In the genomic region with DNA sequence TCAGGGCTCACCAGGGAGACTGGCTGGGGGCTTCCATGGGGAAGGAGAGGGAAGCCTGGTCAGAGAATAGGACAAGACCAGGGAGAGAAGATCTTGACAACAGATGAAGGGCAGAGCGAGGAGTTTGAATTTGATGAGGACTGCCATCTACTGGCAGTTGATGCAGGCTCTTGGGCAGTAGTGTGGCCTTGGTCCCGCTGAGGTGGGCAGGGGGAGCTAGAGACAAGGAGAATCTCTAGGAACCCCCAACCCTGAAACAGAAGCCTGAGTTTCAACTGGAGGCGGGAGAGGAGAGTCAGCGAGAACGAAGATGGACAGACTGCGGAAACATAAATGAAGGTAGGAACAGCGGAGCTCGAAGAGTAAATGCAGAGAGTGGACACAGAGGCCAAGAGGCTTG, we compare ENCODE assay signal across 8 cellular contexts.
DNase-seq lines count a peak whose midpoint lies in the region; ATAC-seq and TF ChIP-seq lines count a peak whose summit lies in the region.

No MANE protein-coding gene starts in this region.

- peaks cover 0 to 12% (median 3%) of the 10 kb centered on the region in 5 donors for H3K27me3 Mint-ChIP-seq in naive thymus-derived CD8-positive, alpha-beta T cell

- H3K4me1 ChIP-seq in A673 (ENCODE audit: insufficient read depth, low read length, poor library complexity, severe bottlenecking) (peaks cover 3% of the 10 kb centered on the region), Panc1 (ENCODE audit: control insufficient read depth, insufficient read depth, low read length) (no peaks in the 10 kb centered on the region), fibroblast of lung (ENCODE audit: control insufficient read depth, extremely low read depth, insufficient read depth, low read length) (no peaks in the 10 kb centered on the region), neuronal stem cell (ENCODE audit: control insufficient read depth in 2 of 2, insufficient read depth in 1 of 2, low read depth in 1 of 2, low read length in 2 of 2) (peaks cover 0 to 2% of the 10 kb centered on the region in 2 donors)

- H3K23ac ChIP-seq in neuronal stem cell (ENCODE audit: low read depth, low read length, poor library complexity): no peak overlapping the region

- TF ChIP-seq CTCF in A673 (conservative IDR thresholded peaks at IDR 0.05; ENCODE audit: low read depth, low read length) (peak; percentile 94), GM06990 (IDR thresholded peaks at IDR 0.05; ENCODE audit: insufficient read depth, low read length, poor library complexity, severe bottlenecking) (peak; percentile 28), Panc1 (IDR thresholded peaks at IDR 0.05) (peak; percentile 86), fibroblast of lung (conservative IDR thresholded peaks at IDR 0.05 in 1 of 2, IDR thresholded peaks at IDR 0.05 in 1 of 2; ENCODE audit: low read depth in 1 of 2, low read length in 2 of 2) (peak; percentile 82 to 99)

- H3K27ac ChIP-seq in A673 (ENCODE audit: low read depth, low read length, poor library complexity, severe bottlenecking) (no peak overlapping the region), Panc1 (ENCODE audit: low read length) (no peak overlapping the region), fibroblast of lung (ENCODE audit: insufficient read depth, low read length) (no peak overlapping the region), neuronal stem cell (replicated peaks; ENCODE audit: low read length) (no peak overlapping the region)

- no peak overlapping the region for H3K27ac Mint-ChIP-seq in naive thymus-derived CD8-positive, alpha-beta T cell

- H3K4me1 Mint-ChIP-seq in naive thymus-derived CD8-positive, alpha-beta T cell: peaks cover 0 to 2% (median 0%) of the 10 kb centered on the region in 4 donors

- ATAC-seq in Panc1 (peak; percentile 86), GM18867 (IDR thresholded peaks at IDR 0.05; ENCODE audit: unreplicated experiment) (no peak), GM21786 (IDR thresholded peaks at IDR 0.05; ENCODE audit: unreplicated experiment) (no peak)
- no peak for ATAC-seq in naive thymus-derived CD8-positive, alpha-beta T cell

- in situ Hi-C loops in Panc1 (cut with HindIII; ENCODE audit: low pct_unique_long_range_greater_than_20kb, low sequenced_read_pairs): no loop called here

- no peak overlapping the region for H3K18ac ChIP-seq in neuronal stem cell (ENCODE audit: low read length)

- no peaks in the 10 kb centered on the region for H3K36me3 ChIP-seq in A673 (ENCODE audit: insufficient read depth, low read length, poor library complexity, severe bottlenecking)
- H3K36me3 ChIP-seq in GM06990 (ENCODE audit: control insufficient read depth, insufficient read depth, low read length): no peaks in the 10 kb centered on the region
- no peaks in the 10 kb centered on the region for H3K36me3 ChIP-seq in Panc1 (ENCODE audit: control insufficient read depth, insufficient read depth, low read length)
- no peaks in the 10 kb centered on the region for H3K36me3 ChIP-seq in fibroblast of lung (ENCODE audit: control insufficient read depth, insufficient read depth, low read length)
- no peaks in the 10 kb centered on the region for H3K36me3 ChIP-seq in neuronal stem cell (replicated peaks in 1 of 2; ENCODE audit: control insufficient read depth in 2 of 2, insufficient read depth in 2 of 2, low read length in 2 of 2)

- WGBS in neuronal stem cell (ENCODE audit: extremely low coverage in 2 of 2, insufficient read length in 2 of 2, insufficient replicate concordance in 1 of 2), 2 donors: no CpG with 5 or more reads among the region's 8 CpGs

- no peak overlapping the region for H2BK12ac ChIP-seq in neuronal stem cell (ENCODE audit: low read length)

- H3K9ac ChIP-seq in fibroblast of lung (ENCODE audit: insufficient read depth, low read length): no peak overlapping the region
- H3K9ac ChIP-seq in neuronal stem cell (ENCODE audit: low read depth, low read length, poor library complexity): no peak overlapping the region

- POLR2A ChIA-PET in A673 (lab: Charles Lee; ENCODE audit: low non-redundant PET) (no interaction called here), Panc1 (lab: Charles Lee) (no interaction called here)
- POLR2A ChIA-PET in naive thymus-derived CD8-positive, alpha-beta T cell (lab: Charles Lee): no interaction called here

- H3K79me1 ChIP-seq in neuronal stem cell (ENCODE audit: low read depth, low read length): no peaks in the 10 kb centered on the region

- peak; percentile 78 for DNase-seq in A673 (ENCODE audit: low spot score)
- DNase-seq in GM06990 (ENCODE audit: extremely low read depth, insufficient read length): no peak
- peak; percentile 33 for DNase-seq in Panc1 (ENCODE audit: low read depth, low spot score)
- peak; percentile 66 to 90 for DNase-seq in fibroblast of lung (ENCODE audit: low read depth in 2 of 2)
- peak; percentile 56 for DNase-seq in neuronal stem cell (ENCODE audit: low spot score)
- DNase-seq in naive thymus-derived CD8-positive, alpha-beta T cell: no peak

- H3K27me3 ChIP-seq in A673 (replicated peaks; ENCODE audit: insufficient read depth, low read depth, low read length, poor library complexity): no peaks in the 10 kb centered on the region
- no peaks in the 10 kb centered on the region; the same call in 1 of the 2 replicates for H3K27me3 ChIP-seq in GM06990 (replicated peaks; ENCODE audit: control insufficient read depth, insufficient read depth, low read length)
- no peaks in the 10 kb centered on the region for H3K27me3 ChIP-seq in Panc1 (ENCODE audit: control insufficient read depth, insufficient read depth, low read length)
- no peaks in the 10 kb centered on the region for H3K27me3 ChIP-seq in fibroblast of lung (ENCODE audit: control insufficient read depth, insufficient read depth, low read length)
- peaks cover 0 to 2% (median 0%) of the 10 kb centered on the region in 3 experiments for H3K27me3 ChIP-seq in neuronal stem cell (ENCODE audit: control insufficient read depth in 3 of 3, insufficient read depth in 3 of 3, low read depth in 1 of 3, low read length in 3 of 3)

- no peak overlapping the region for H3K4ac ChIP-seq in neuronal stem cell (ENCODE audit: low read length)

- no peak overlapping the region for H3K14ac ChIP-seq in neuronal stem cell (ENCODE audit: low read length)

- BruUV-seq in A673 (replicated peaks; lab: Mats Ljungman, UMichigan) (no TSS peak), Panc1 (replicated peaks; lab: Mats Ljungman, UMichigan) (no TSS peak)

- CTCF ChIA-PET in A673 (lab: Charles Lee) (interaction anchor here (0.6 to 2.0 kb wide), 6 partner anchors 10 to 253 kb away, joined by 3 to 18 read pairs (median 6); no protein-coding TSS in a partner anchor), Panc1 (lab: Charles Lee) (interaction anchor here (1.0 to 1.3 kb wide), 2 partner anchors 81 to 83 kb away, joined by 3 to 4 read pairs; partner anchors contain the start of gene PPP1R3C)

- no peak overlapping the region for H4K8ac ChIP-seq in neuronal stem cell (ENCODE audit: low read depth, low read length)

- no peak overlapping the region for H2BK15ac ChIP-seq in neuronal stem cell (ENCODE audit: low read length)

- H3K9me3 ChIP-seq in A673 (ENCODE audit: low read depth, low read length, poor library complexity, severe bottlenecking): no peaks in the 10 kb centered on the region
- H3K9me3 ChIP-seq in Panc1 (ENCODE audit: control insufficient read depth, insufficient read depth, low read depth, low read length): no peaks in the 10 kb centered on the region
- no peaks in the 10 kb centered on the region for H3K9me3 ChIP-seq in fibroblast of lung (ENCODE audit: control insufficient read depth, insufficient read depth, low read depth, low read length)
- H3K9me3 ChIP-seq in neuronal stem cell (replicated peaks in 1 of 2; ENCODE audit: control insufficient read depth in 2 of 2, insufficient read depth in 1 of 2, low read depth in 1 of 2, low read length in 2 of 2): no peaks in the 10 kb centered on the region

- H4K91ac ChIP-seq in neuronal stem cell (ENCODE audit: low read depth, low read length, poor library complexity): no peak overlapping the region

- H3K4me3 Mint-ChIP-seq in naive thymus-derived CD8-positive, alpha-beta T cell: no peak overlapping the region

- H3K4me3 ChIP-seq in A673 (ENCODE audit: low read depth, low read length, poor library complexity, severe bottlenecking) (no peak overlapping the region), GM06990 (replicated peaks; ENCODE audit: low read depth, low read length) (no peak overlapping the region), Panc1 (ENCODE audit: low read depth in 2 of 2, low read length in 2 of 2) (no peak overlapping the region), fibroblast of lung (replicated peaks in 1 of 4; ENCODE audit: control extremely low read depth in 1 of 4, insufficient read depth in 1 of 4, low read depth in 3 of 4, low read length in 4 of 4) (no peak overlapping the region), neuronal stem cell (ENCODE audit: low read length in 2 of 2) (no peak overlapping the region)

- no peak overlapping the region for H2BK5ac ChIP-seq in neuronal stem cell (ENCODE audit: low read length)

- no peaks in the 10 kb centered on the region for H4K20me1 ChIP-seq in fibroblast of lung (ENCODE audit: control insufficient read depth, extremely low read depth, insufficient read depth, low read length)

- H2BK120ac ChIP-seq in neuronal stem cell (ENCODE audit: low read depth, low read length): no peak overlapping the region

- no peaks in the 10 kb centered on the region for H3K9me3 Mint-ChIP-seq in naive thymus-derived CD8-positive, alpha-beta T cell

- H3K79me2 ChIP-seq in fibroblast of lung (ENCODE audit: control insufficient read depth, insufficient read depth, low read length): no peaks in the 10 kb centered on the region

- intact Hi-C loops in A673 (cut with micrococcal nuclease; ENCODE audit: unreplicated experiment) (loop anchor here (1.0 to 5.0 kb wide), 6 partner anchors 57 to 360 kb away; no protein-coding TSS in a partner anchor), Panc1 (cut with micrococcal nuclease; ENCODE audit: unreplicated experiment) (loop anchor here (5.0 kb wide), 2 partner anchors 165 to 195 kb away; no protein-coding TSS in a partner anchor)

- H2AFZ ChIP-seq in fibroblast of lung (ENCODE audit: low read length) (peak overlapping the region; percentile 40), neuronal stem cell (ENCODE audit: low read length) (peak overlapping the region; percentile 46)

- no peak overlapping the region for H2AK5ac ChIP-seq in neuronal stem cell (ENCODE audit: low read depth, low read length)

- no peaks in the 10 kb centered on the region for H3K36me3 Mint-ChIP-seq in naive thymus-derived CD8-positive, alpha-beta T cell

- H3K4me2 ChIP-seq in fibroblast of lung (ENCODE audit: extremely low read depth, insufficient read depth, low read length) (peak overlapping the region; percentile 2), neuronal stem cell (ENCODE audit: insufficient read depth, low read length, poor library complexity, severe bottlenecking) (no peak overlapping the region)

Comparison
In these comparisons a context has a peak if more than half of its experiments do, and no peak if none do; other contexts are left out.
1. DNase-seq: peak in A673 (single experiment), Panc1 (single experiment), fibroblast of lung (2 of 2) and neuronal stem cell (single experiment); none in GM06990 (single experiment) and naive thymus-derived CD8-positive, alpha-beta T cell (0 of 10).
2. CTCF ChIP-seq: peak in every context shown above with its lines; median percentile 94 in A673; 90 in fibroblast of lung; 86 in Panc1; 28 in GM06990.